33 cellular contexts compared by ENCODE assay signal in the genomic region with DNA sequence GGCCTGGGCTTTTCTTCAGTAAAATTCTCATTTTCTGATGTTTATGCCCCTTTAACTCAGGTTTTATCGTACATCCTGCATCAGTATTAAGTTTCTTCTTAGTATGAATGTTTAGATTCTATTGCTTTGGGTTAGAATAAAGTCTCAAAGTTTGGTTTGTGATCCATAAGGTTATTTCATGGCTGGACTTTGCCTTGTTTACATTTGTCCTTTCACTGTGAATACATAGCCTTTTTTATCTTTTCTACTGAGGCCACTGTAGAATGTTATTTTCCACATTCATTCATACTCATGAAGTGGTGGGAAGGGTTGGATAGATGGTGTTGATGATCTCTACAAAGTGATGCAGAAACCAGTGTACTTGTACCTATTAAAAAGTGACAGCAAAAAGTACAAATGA.
"Had no signal": no experiment of that assay in that cellular context is flagged by ENCODE, and none has a peak within 500 bp of the region (broad histone marks: within the 10 kb centered on the region; RNA-seq: fewer than 3 reads in every experiment).

No MANE protein-coding gene starts in this region.

- H3K4me1 Mint-ChIP-seq: nephron progenitor cell; neural crest cell; stimulated activated memory B cell treated with anti-CD40 and anti-IgM and Interleukin-4, amounts not matched to agents 10 μg/mL and 1 μg/mL and 100 μg/mL, for 72 hours had no signal

- H3K36me3 ChIP-seq: neutrophil, ovary, transverse colon, uterus had no signal

- H3K27ac ChIP-seq: neutrophil, ovary, parathyroid adenoma, psoas muscle, skin epidermis, spleen, suprapubic skin, testis, tibial artery, transverse colon, upper lobe of right lung, uterus had no signal

- DNase-seq: naive thymus-derived CD8-positive, alpha-beta T cell; nephron progenitor cell; nucleus accumbens; ovary; posterior cingulate gyrus; psoas muscle; right cardiac atrium; spleen; stimulated activated CD4-positive, alpha-beta T cell treated with anti-CD3 and anti-CD28 coated beads, Interleukin-12 subunit alpha, Interleukin-12 subunit beta, amount 100 ng/mL, for 4 hours; stimulated activated CD4-positive, alpha-beta T cell treated with anti-CD3 and anti-CD28 coated beads, Interleukin-1b, Interleukin-23, amount 100 ng/mL, for 48 hours; stimulated activated CD4-positive, alpha-beta T cell treated with anti-CD3 and anti-CD28 coated beads, Interleukin-4, amount 100 ng/mL, for 1 hour; stimulated activated CD4-positive, alpha-beta T cell treated with anti-CD3 and anti-CD28 coated beads, Interleukin-4, amount 100 ng/mL, for 4 hours; stimulated activated CD8-positive, alpha-beta memory T cell treated with anti-CD3 and anti-CD28 coated beads, Interleukin-4, amount 100 ng/mL, for 48 hours; stimulated activated naive CD4-positive, alpha-beta T cell; stimulated activated naive CD8-positive, alpha-beta T cell treated with anti-CD3 and anti-CD28 coated beads, Interleukin-15, amount 100 ng/mL, for 72 hours; stimulated activated naive CD8-positive, alpha-beta T cell treated with anti-CD3 and anti-CD28 coated beads, Interleukin-15, Interleukin-2, amounts not matched to agents 100 U/mL and 50 U/mL, for 24 hours; substantia nigra; testis; tibial artery; transverse colon; upper lobe of right lung; uterus had no signal

- H3K4me1 ChIP-seq: psoas muscle, spleen, testis, transverse colon, upper lobe of right lung, uterus had no signal

- H3K9me3 Mint-ChIP-seq: natural killer cell treated with Interleukin-12 subunit alpha and Interleukin-12 subunit beta and Interleukin-15 and Interleukin-18, amount 100 ng/mL, for 72 hours had no signal

- ATAC-seq: naive thymus-derived CD8-positive, alpha-beta T cell; natural killer cell treated with Interleukin-12 subunit alpha and Interleukin-12 subunit beta and Interleukin-15 and Interleukin-18, amount 100 ng/mL, for 72 hours; psoas muscle; right cardiac atrium; sciatic nerve; stimulated activated memory B cell treated with anti-CD40 and anti-IgM and Interleukin-4, amounts not matched to agents 10 μg/mL and 1 μg/mL and 100 μg/mL, for 72 hours; stimulated activated naive CD8-positive, alpha-beta T cell treated with anti-CD3 and anti-CD28 coated beads, Interleukin-15, amount 100 ng/mL, for 72 hours; stimulated activated naive CD8-positive, alpha-beta T cell treated with anti-CD3 and anti-CD28 coated beads, Interleukin-15, Interleukin-2, amounts not matched to agents 100 U/mL and 50 U/mL, for 24 hours; upper lobe of right lung had no signal

- H3K27me3 Mint-ChIP-seq: naive thymus-derived CD8-positive, alpha-beta T cell; natural killer cell treated with Interleukin-12 subunit alpha and Interleukin-12 subunit beta and Interleukin-15 and Interleukin-18, amount 100 ng/mL, for 72 hours; progenitor cell of endocrine pancreas; stimulated activated memory B cell treated with anti-CD40 and anti-IgM and Interleukin-4, amounts not matched to agents 10 μg/mL and 1 μg/mL and 100 μg/mL, for 72 hours; stimulated activated naive CD8-positive, alpha-beta T cell treated with anti-CD3 and anti-CD28 coated beads, Interleukin-15, amount 100 ng/mL, for 72 hours; type B pancreatic cell had no signal

- H3K27me3 ChIP-seq: neutrophil, ovary, spleen, suprapubic skin, testis, tibial artery, transverse colon, upper lobe of right lung, uterus had no signal

- H3K9ac ChIP-seq: parathyroid adenoma had no signal

- H3K9me3 ChIP-seq: neutrophil, ovary, psoas muscle, spleen, suprapubic skin, testis, tibial artery, transverse colon, upper lobe of right lung had no signal

- H3K27ac Mint-ChIP-seq: natural killer cell treated with Interleukin-12 subunit alpha and Interleukin-12 subunit beta and Interleukin-15 and Interleukin-18, amount 100 ng/mL, for 72 hours; nephron progenitor cell; stimulated activated memory B cell treated with anti-CD40 and anti-IgM and Interleukin-4, amounts not matched to agents 10 μg/mL and 1 μg/mL and 100 μg/mL, for 72 hours; type B pancreatic cell had no signal

- H3K4me2 ChIP-seq: smooth muscle cell had no signal

- H2AFZ ChIP-seq: parathyroid adenoma had no signal

- H3K4me3 ChIP-seq: ovary, psoas muscle, skin epidermis, smooth muscle cell, spleen, suprapubic skin, testis, tibial artery, transverse colon, upper lobe of right lung, uterus had no signal

- H3K4me3 Mint-ChIP-seq: naive thymus-derived CD8-positive, alpha-beta T cell; natural killer cell treated with Interleukin-12 subunit alpha and Interleukin-12 subunit beta and Interleukin-15 and Interleukin-18, amount 100 ng/mL, for 72 hours; nephron progenitor cell; neural crest cell; stimulated activated memory B cell treated with anti-CD40 and anti-IgM and Interleukin-4, amounts not matched to agents 10 μg/mL and 1 μg/mL and 100 μg/mL, for 72 hours; stimulated activated naive CD8-positive, alpha-beta T cell treated with anti-CD3 and anti-CD28 coated beads, Interleukin-15, amount 100 ng/mL, for 72 hours; type B pancreatic cell had no signal
